18 cellular contexts compared by ENCODE assay signal in the genomic region with DNA sequence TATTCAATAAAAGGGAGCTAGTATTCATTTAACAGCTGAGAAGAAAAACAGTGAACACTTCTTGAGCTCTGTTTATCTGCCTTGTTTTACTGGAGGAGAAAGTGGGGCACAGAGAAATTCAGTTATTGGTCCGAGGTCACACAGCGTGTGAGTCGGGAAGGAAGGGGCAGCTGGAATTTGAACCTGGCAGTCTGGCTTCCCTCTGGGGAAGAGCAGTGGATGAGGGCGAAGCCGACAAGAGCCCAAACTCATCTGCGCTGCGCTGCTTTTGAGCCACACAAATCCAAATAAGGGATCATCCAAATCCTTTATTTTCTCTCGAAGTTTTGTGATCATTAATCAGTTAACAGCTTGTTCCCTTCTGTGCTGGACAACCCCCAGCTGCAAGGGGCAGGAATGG.
"Had no signal": no experiment of that assay in that cellular context is flagged by ENCODE, and none has a peak within 500 bp of the region (broad histone marks: within the 10 kb centered on the region; RNA-seq: fewer than 3 reads in every experiment).

No MANE protein-coding gene starts in this region.

- DNase-seq: activated CD4-positive, alpha-beta memory T cell treated with anti-CD3 and anti-CD28 coated beads, Interleukin-2, amount 10 ng/mL, durations not matched to agents 7 days and 5 days; activated effector memory CD4-positive, alpha-beta T cell treated with anti-CD3 and anti-CD28 coated beads, Interleukin-2, amount 50 U/mL, for 16 hours; activated naive CD4-positive, alpha-beta T cell treated with anti-CD3 and anti-CD28 coated beads, Interleukin-2, amount 50 U/mL, for 16 hours; activated T-cell treated with anti-CD3 and anti-CD28 coated beads, Interleukin-2, amount 50 U/mL, for 72 hours; anterior cingulate cortex; body of pancreas; effector CD8-positive, alpha-beta T cell; foreskin melanocyte; hypothalamus; nucleus accumbens; spleen; stimulated activated CD4-positive, alpha-beta T cell treated with anti-CD3 and anti-CD28 coated beads, Interleukin-4, amount 100 ng/mL, for 1 hour; stimulated activated naive CD4-positive, alpha-beta T cell treated with Interleukin-2 at 50 U/mL for 16 hours; T-cell; upper lobe of left lung had no signal

- H3K27me3 Mint-ChIP-seq: activated CD4-positive, alpha-beta memory T cell treated with anti-CD3 and anti-CD28 coated beads, Interleukin-2, amount 10 ng/mL, durations not matched to agents 7 days and 5 days; memory B cell; T-cell had no signal

- H3K27ac ChIP-seq: body of pancreas, upper lobe of left lung had no signal

- H3K4me3 Mint-ChIP-seq: activated CD4-positive, alpha-beta memory T cell treated with anti-CD3 and anti-CD28 coated beads, Interleukin-2, amount 10 ng/mL, durations not matched to agents 7 days and 5 days; activated T-cell treated with anti-CD3 and anti-CD28 coated beads, Interleukin-2, amount 50 U/mL, for 72 hours; memory B cell; T-cell had no signal

- H3K27me3 ChIP-seq: body of pancreas, spleen, upper lobe of left lung had no signal

- H3K9me3 ChIP-seq: body of pancreas, spleen, upper lobe of left lung had no signal

- H3K27ac Mint-ChIP-seq: activated CD4-positive, alpha-beta memory T cell treated with anti-CD3 and anti-CD28 coated beads, Interleukin-2, amount 10 ng/mL, durations not matched to agents 7 days and 5 days; activated T-cell treated with anti-CD3 and anti-CD28 coated beads, Interleukin-2, amount 50 U/mL, for 72 hours; memory B cell had no signal

- H3K4me3 ChIP-seq: body of pancreas, spleen, upper lobe of left lung had no signal

- FAIRE-seq: TTC549 had no signal

- H3K9me3 Mint-ChIP-seq: activated CD4-positive, alpha-beta memory T cell treated with anti-CD3 and anti-CD28 coated beads, Interleukin-2, amount 10 ng/mL, durations not matched to agents 7 days and 5 days; activated T-cell treated with anti-CD3 and anti-CD28 coated beads, Interleukin-2, amount 50 U/mL, for 72 hours; memory B cell; T-cell had no signal

- H3K36me3 Mint-ChIP-seq: memory B cell, T-cell had no signal

- ATAC-seq: activated T-cell treated with anti-CD3 and anti-CD28 coated beads, Interleukin-2, amount 50 U/mL, for 72 hours; body of pancreas; SK-N-SH treated with all-trans-retinoic acid at 6 μM for 48 hours; T-cell had no signal
